In the genomic region with DNA sequence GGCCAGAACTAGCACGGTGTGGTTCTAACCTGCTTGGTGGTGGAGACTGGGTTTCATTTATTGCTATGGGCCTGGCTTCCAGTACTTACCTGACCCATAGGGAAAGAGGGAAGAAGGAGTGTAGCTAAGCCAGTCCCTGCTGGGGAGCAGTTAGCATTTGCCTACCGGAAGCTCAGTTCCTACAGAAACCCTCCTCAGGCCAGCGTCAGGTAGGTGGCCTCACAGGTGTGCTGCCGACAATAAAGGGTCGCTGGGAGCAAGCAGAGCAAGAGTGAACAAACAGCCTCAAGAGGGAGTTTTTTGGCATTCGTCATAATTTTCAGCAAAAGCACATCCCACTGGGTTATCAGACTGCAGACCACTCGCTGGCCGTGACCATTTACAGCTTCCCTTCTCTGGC, we compare ENCODE assay signal across 19 cellular contexts.
"Had no signal": no experiment of that assay in that cellular context is flagged by ENCODE, and none has a peak within 500 bp of the region (broad histone marks: within the 10 kb centered on the region; RNA-seq: fewer than 3 reads in every experiment).

No MANE protein-coding gene starts in this region.

- H3K27ac Mint-ChIP-seq: nephron; stimulated activated effector memory CD8-positive, alpha-beta T cell treated with anti-CD3 and anti-CD28 coated beads, Interleukin-12 subunit alpha, Interleukin-12 subunit beta, amount 100 ng/mL, for 72 hours had no signal

- H3K4me1 Mint-ChIP-seq: naive B cell; nephron; stimulated activated effector memory CD8-positive, alpha-beta T cell treated with anti-CD3 and anti-CD28 coated beads, Interleukin-12 subunit alpha, Interleukin-12 subunit beta, amount 100 ng/mL, for 72 hours had no signal

- H3K9me3 Mint-ChIP-seq: nephron had no signal

- H3K36me3 ChIP-seq: esophagus muscularis mucosa, gastroesophageal sphincter, neutrophil, right lobe of liver, tibial artery, upper lobe of left lung, uterus had no signal

- H3K9me3 ChIP-seq: gastroesophageal sphincter, neutrophil, right lobe of liver, tibial artery, upper lobe of left lung, uterus had no signal

- H3K4me3 ChIP-seq: esophagus muscularis mucosa, gastroesophageal sphincter, psoas muscle, right lobe of liver, tibial artery, upper lobe of left lung, uterus had no signal

- H3K4me3 Mint-ChIP-seq: naive B cell; nephron; stimulated activated effector memory CD8-positive, alpha-beta T cell treated with anti-CD3 and anti-CD28 coated beads, Interleukin-12 subunit alpha, Interleukin-12 subunit beta, amount 100 ng/mL, for 72 hours had no signal

- H3K27me3 Mint-ChIP-seq: naive B cell had no signal

- H3K27ac ChIP-seq: epithelial cell of prostate, esophagus muscularis mucosa, gastroesophageal sphincter, neutrophil, psoas muscle, right lobe of liver, tibial artery, upper lobe of left lung, uterus had no signal

- H3K4me1 ChIP-seq: esophagus muscularis mucosa, gastroesophageal sphincter, psoas muscle, right lobe of liver, tibial artery, upper lobe of left lung, uterus had no signal

- H3K36me3 Mint-ChIP-seq: naive B cell; stimulated activated effector memory CD8-positive, alpha-beta T cell treated with anti-CD3 and anti-CD28 coated beads, Interleukin-12 subunit alpha, Interleukin-12 subunit beta, amount 100 ng/mL, for 72 hours had no signal

- H3K27me3 ChIP-seq: esophagus muscularis mucosa, gastroesophageal sphincter, neutrophil, right lobe of liver, tibial artery, upper lobe of left lung, uterus had no signal

- DNase-seq: effector memory CD4-positive, alpha-beta T cell; kidney glomerular epithelial cell; mesendoderm; naive B cell; psoas muscle; retina; right lobe of liver; stimulated activated CD4-positive, alpha-beta T cell treated with anti-CD3 and anti-CD28 coated beads, Interleukin-4, amount 100 ng/mL, for 1 hour; stimulated activated CD8-positive, alpha-beta memory T cell treated with anti-CD3 and anti-CD28 coated beads, Interleukin-4, amount 100 ng/mL, for 48 hours; stimulated activated naive CD8-positive, alpha-beta T cell treated with anti-CD3 and anti-CD28 coated beads, Interleukin-15, Interleukin-2, amounts not matched to agents 100 U/mL and 50 U/mL, for 24 hours; tibial artery; upper lobe of left lung; uterus had no signal
